ENCODE assay signal across 1 cellular context in genomic region chr15:38699633-38700230, GRCh38.
TF ChIP-seq lines count a peak whose summit lies in the region.

No MANE protein-coding gene starts in this region.

TF ChIP-seq in GM23338, 12 proteins besides CTCF, POLR2A, EP300 and RAD21 (continued from another document):
- TF ChIP-seq REST (IDR thresholded peaks at IDR 0.05; ENCODE audit: unreplicated experiment) (no peak), EZH2phosphoT487 (IDR thresholded peaks at IDR 0.05; ENCODE audit: unreplicated experiment) (no peak), POLR2AphosphoS5 (IDR thresholded peaks at IDR 0.05; ENCODE audit: low read depth) (no peak)
